Comparison of ENCODE assay signal across 19 cellular contexts in the genomic region with DNA sequence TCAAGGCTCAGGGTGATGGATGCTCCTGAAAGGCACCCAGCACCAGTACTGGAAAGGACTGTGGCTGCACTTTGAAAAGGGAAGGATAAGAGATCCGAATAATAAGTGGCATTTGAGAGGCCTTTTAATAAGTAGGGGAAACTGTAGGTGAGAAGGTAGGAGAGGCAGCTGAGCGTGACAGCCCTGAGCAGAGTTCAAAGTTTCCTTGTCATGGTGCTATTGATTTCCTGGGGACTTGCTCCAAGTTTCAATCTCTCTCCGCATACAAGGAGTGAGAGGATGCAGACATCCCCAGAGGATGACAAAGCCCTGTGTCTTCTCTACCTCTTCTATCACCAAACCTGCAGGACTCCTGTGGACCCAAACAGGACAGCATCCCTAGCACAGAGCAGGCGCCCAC.
"Had no signal": no experiment of that assay in that cellular context is flagged by ENCODE, and none has a peak within 500 bp of the region (broad histone marks: within the 10 kb centered on the region; RNA-seq: fewer than 3 reads in every experiment).

No MANE protein-coding gene starts in this region.

- H3K27me3 ChIP-seq: brain microvascular endothelial cell, colonic mucosa, gastrocnemius medialis, neutrophil had no signal

- H3K4me3 ChIP-seq: colonic mucosa, gastrocnemius medialis, heart right ventricle had no signal

- H3K4me1 ChIP-seq: colonic mucosa, gastrocnemius medialis had no signal

- H3K27ac ChIP-seq: brain microvascular endothelial cell, colonic mucosa, gastrocnemius medialis, heart right ventricle, neutrophil had no signal

- H3K36me3 ChIP-seq: brain microvascular endothelial cell, colonic mucosa, gastrocnemius medialis, heart right ventricle, neutrophil had no signal

- DNase-seq: activated CD4-positive, alpha-beta T cell treated with anti-CD3 and anti-CD28 coated beads for 48 hours; activated CD4-positive, CD25-positive, alpha-beta regulatory T cell; activated CD8-positive, alpha-beta T cell treated with anti-CD3 and anti-CD28 coated beads for 36 hours; activated naive CD4-positive, alpha-beta T cell treated with Interleukin-2 at 50 U/mL for 16 hours; activated T-cell treated with anti-CD3 and anti-CD28 coated beads, Interleukin-2, amount 50 U/mL, for 24 hours; anterior cingulate cortex; brain microvascular endothelial cell; colonic mucosa; erythroblast; gastrocnemius medialis; heart right ventricle; naive B cell; stimulated activated CD4-positive, alpha-beta T cell treated with anti-CD3 and anti-CD28 coated beads, Interleukin-12 subunit alpha, Interleukin-12 subunit beta, amount 100 ng/mL, for 4 hours; stimulated activated CD4-positive, alpha-beta T cell treated with anti-CD3 and anti-CD28 coated beads, Interleukin-1b, Interleukin-23, amount 100 ng/mL, for 48 hours; stimulated activated CD8-positive, alpha-beta memory T cell treated with anti-CD3 and anti-CD28 coated beads, Interleukin-4, amount 100 ng/mL, for 48 hours; stimulated activated naive CD4-positive, alpha-beta T cell; T-helper 1 cell; T-helper 9 cell had no signal

- H3K9me3 ChIP-seq: colonic mucosa, gastrocnemius medialis, heart right ventricle, neutrophil had no signal
